In the genomic region with DNA sequence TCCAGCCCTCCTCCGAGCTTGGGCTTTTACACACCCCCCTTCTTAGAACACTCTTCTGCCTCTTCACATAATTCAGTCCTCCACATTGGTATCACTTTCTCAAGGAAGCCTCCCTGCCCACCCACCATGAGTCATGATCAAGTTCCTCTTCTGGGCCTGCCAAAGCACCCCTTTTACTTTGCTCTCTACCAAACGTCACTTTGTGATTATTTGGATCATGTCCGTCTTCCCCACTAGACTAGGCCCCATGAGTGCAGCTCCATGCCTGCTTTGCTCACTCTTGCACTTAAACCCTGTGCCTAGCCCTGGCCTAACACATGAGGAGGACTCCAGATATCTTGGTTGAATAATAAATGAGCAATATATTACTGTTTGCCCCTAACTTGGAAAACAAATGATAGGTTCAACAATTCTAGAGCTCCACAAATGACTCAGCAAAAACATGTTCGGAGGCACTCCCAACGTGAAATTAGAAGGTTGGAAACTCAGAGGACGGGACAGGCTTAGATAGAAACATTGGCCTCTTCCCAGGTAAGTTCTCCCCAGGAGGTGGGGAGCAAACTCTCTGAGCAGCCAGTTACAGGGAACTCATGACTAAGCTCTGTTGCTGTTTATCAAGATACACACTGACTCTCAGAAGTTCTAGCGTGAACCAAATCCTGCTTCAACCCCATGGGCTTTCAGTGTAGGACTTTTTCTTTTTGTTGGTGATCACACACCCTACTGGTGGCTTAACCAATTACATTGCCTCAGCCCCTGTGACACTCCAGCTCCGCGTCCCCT, we compare ENCODE assay signal across 8 cellular contexts. TPM values are rescaled to one million over a fixed set of nuclear protein-coding genes. Genes with fewer than 3 reads are reported as not detected.
DNase-seq lines count a peak whose midpoint lies in the region; ATAC-seq and TF ChIP-seq lines count a peak whose summit lies in the region.

No MANE protein-coding gene starts in this region.

- no peaks in the 10 kb centered on the region for H3K27me3 ChIP-seq in heart left ventricle
- H3K27me3 ChIP-seq in rectal smooth muscle tissue (ENCODE audit: control insufficient read depth, insufficient read depth, low read length): no peaks in the 10 kb centered on the region

- H3K36me3 ChIP-seq in heart left ventricle (no peaks in the 10 kb centered on the region), rectal smooth muscle tissue (ENCODE audit: control insufficient read depth, insufficient read depth, low read length) (no peaks in the 10 kb centered on the region)

- no peaks in the 10 kb centered on the region for H3K9me3 ChIP-seq in heart left ventricle

- peaks cover 0 to 29% (median 9%) of the 10 kb centered on the region in 12 donors for H3K4me1 ChIP-seq in heart left ventricle
- no peaks in the 10 kb centered on the region for H3K4me1 ChIP-seq in rectal smooth muscle tissue (ENCODE audit: control insufficient read depth, insufficient read depth, low read length)

- peak; percentile 58 to 82 (median 64) for TF ChIP-seq CTCF in heart left ventricle (IDR thresholded peaks at IDR 0.05)

- peaks cover 13% of the 10 kb centered on the region for H3K4me1 Mint-ChIP-seq in activated naive CD8-positive, alpha-beta T cell (ENCODE audit: low read depth)

- H3K4me3 Mint-ChIP-seq in activated naive CD8-positive, alpha-beta T cell: peak overlapping the region; percentile 11

- peak; percentile 70 for DNase-seq in Daoy (ENCODE audit: low read depth)
- DNase-seq in HEK293T (ENCODE audit: extremely low spot score): peak; percentile 65
- peak; percentile 97 for DNase-seq in NOMO-1 treated with DMSO at 0.1 percent for 48 hours (lab: John Stamatoyannopoulos, UW; ENCODE audit: unreplicated experiment)
- peak in 3 of 5 donors; percentile 26 to 54 (median 42) for DNase-seq in heart left ventricle

- H3K27me3 Mint-ChIP-seq in activated naive CD8-positive, alpha-beta T cell: peaks cover 2% of the 10 kb centered on the region

- H3K27ac Mint-ChIP-seq in activated naive CD8-positive, alpha-beta T cell: peak overlapping the region; percentile 24

- peak overlapping the region; percentile 16 for H3K9ac ChIP-seq in rectal smooth muscle tissue (ENCODE audit: low read length)

- H3K27ac ChIP-seq in heart left ventricle (peak overlapping the region in 9 of 12 donors; percentile 3 to 89 (median 57)), rectal smooth muscle tissue (ENCODE audit: low read depth, low read length) (peak overlapping the region; percentile 73)

- intact Hi-C loops in heart left ventricle (cut with DNase I): loop anchor here in 6 of 10 donors (2.0 to 5.0 kb wide), 3 partner anchors 42 to 86 kb away; a partner anchor contains a TSS

- CTCF ChIA-PET in HEK293T (lab: Yijun Ruan, JAX): interaction anchor here (0.5 to 1.3 kb wide), 8 partner anchors 8 to 1082 kb away, joined by 3 to 6 read pairs (median 3); a partner anchor contains a TSS

- 42 to 49% (median 46%) methylated on average over 9 of the region's 9 CpGs for WGBS in heart left ventricle, 4 donors

- TF ChIP-seq POLR2A in heart left ventricle (IDR thresholded peaks at IDR 0.05): no peak

- H3K36me3 Mint-ChIP-seq in activated naive CD8-positive, alpha-beta T cell: no peaks in the 10 kb centered on the region

- no peaks in the 10 kb centered on the region for H3K9me3 Mint-ChIP-seq in activated naive CD8-positive, alpha-beta T cell (ENCODE audit: low read depth)

- POLR2A ChIA-PET in HEK293T (lab: Yijun Ruan, JAX): interaction anchor here (0.6 to 1.7 kb wide), 7 partner anchors 9 to 439 kb away, joined by 3 to 10 read pairs (median 4); a partner anchor contains a TSS

- H3K4me3 ChIP-seq in heart left ventricle (peak overlapping the region in 1 of 12 donors; percentile 6), rectal smooth muscle tissue (ENCODE audit: low read length) (no peak overlapping the region)

- peak; percentile 75 to 94 (median 92) for ATAC-seq in heart left ventricle
- no peak for ATAC-seq in GM18858 (IDR thresholded peaks at IDR 0.05; ENCODE audit: unreplicated experiment)
- no peak for ATAC-seq in GM21367 (IDR thresholded peaks at IDR 0.05; ENCODE audit: unreplicated experiment)

TF ChIP-seq in HEK293T, 16 proteins besides CTCF, POLR2A, EP300 and RAD21:
- TF ChIP-seq, protein P1, sequence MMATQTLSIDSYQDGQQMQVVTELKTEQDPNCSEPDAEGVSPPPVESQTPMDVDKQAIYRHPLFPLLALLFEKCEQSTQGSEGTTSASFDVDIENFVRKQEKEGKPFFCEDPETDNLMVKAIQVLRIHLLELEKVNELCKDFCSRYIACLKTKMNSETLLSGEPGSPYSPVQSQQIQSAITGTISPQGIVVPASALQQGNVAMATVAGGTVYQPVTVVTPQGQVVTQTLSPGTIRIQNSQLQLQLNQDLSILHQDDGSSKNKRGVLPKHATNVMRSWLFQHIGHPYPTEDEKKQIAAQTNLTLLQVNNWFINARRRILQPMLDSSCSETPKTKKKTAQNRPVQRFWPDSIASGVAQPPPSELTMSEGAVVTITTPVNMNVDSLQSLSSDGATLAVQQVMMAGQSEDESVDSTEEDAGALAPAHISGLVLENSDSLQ (IDR thresholded peaks at IDR 0.05): peak; percentile 4; the same call in 1 of the 2 replicates
- no peak for TF ChIP-seq SP1 (IDR thresholded peaks at IDR 0.05)
TF ChIP-seq in HEK293T: peak in this region for 1.

RNA-seq across cellular contexts. Expression of a gene that starts 28.3 kb away (rescaled TPM):
- not detected in 2 replicates for total RNA-seq in Daoy (2014; rRNA removed; shearing (Covaris generic))
- total RNA-seq in heart left ventricle: not detected
- polyA plus RNA-seq in heart left ventricle: not detected

RNA-seq across cellular contexts. Expression of a gene that starts 35.3 kb away (rescaled TPM):
- total RNA-seq in Daoy (2014; rRNA removed; shearing (Covaris generic)): 21.1 and 25.7 TPM in 2 replicates
- total RNA-seq in heart left ventricle: 10 to 100 TPM; 19.5 to 33.3 (median 26.2) TPM
- 10 to 100 TPM; 45.5 to 66.3 TPM for polyA plus RNA-seq in heart left ventricle

RNA-seq across cellular contexts. Expression of a gene that starts 51.0 kb away (rescaled TPM):
- 0.06 and 0.23 TPM in 2 replicates for total RNA-seq in Daoy (2014; rRNA removed; shearing (Covaris generic))
- 10 to 100 TPM; 24.6 to 48.4 (median 41.2) TPM for total RNA-seq in heart left ventricle
- 10 to 100 TPM; 41.5 to 58.0 TPM for polyA plus RNA-seq in heart left ventricle

RNA-seq across cellular contexts. Expression of a gene that starts 51.5 kb away (rescaled TPM):
- total RNA-seq in Daoy (2014; rRNA removed; shearing (Covaris generic)): 4.2 and 4.3 TPM in 2 replicates
- 10 to 100 TPM in 8 of 9 donors, 1 to 10 TPM in 1; 9.8 to 15.9 (median 11.4) TPM for total RNA-seq in heart left ventricle
- 10 to 100 TPM in 1 of 2 donors, 1 to 10 TPM in 1; 5.5 to 14.4 TPM for polyA plus RNA-seq in heart left ventricle

Comparison
In these comparisons a context has a peak if more than half of its experiments do, and no peak if none do; other contexts are left out.
1. DNase-seq: peak in every context shown above with its lines; median percentile 97 in NOMO-1 treated with DMSO at 0.1 percent for 48 hours; 70 in Daoy; 65 in HEK293T; 42 in heart left ventricle.
2. ATAC-seq: peak in heart left ventricle (4 of 4); none in GM18858 (single experiment) and GM21367 (single experiment).
3. RNA of a gene that starts 51.0 kb away (total RNA-seq): 24.6 to 48.4 TPM in heart left ventricle; 0.06 to 0.23 TPM in Daoy; every median in the first group is over 10 times any median in the second.